Comparison of ENCODE assay signal across 8 cellular contexts in the genomic region with DNA sequence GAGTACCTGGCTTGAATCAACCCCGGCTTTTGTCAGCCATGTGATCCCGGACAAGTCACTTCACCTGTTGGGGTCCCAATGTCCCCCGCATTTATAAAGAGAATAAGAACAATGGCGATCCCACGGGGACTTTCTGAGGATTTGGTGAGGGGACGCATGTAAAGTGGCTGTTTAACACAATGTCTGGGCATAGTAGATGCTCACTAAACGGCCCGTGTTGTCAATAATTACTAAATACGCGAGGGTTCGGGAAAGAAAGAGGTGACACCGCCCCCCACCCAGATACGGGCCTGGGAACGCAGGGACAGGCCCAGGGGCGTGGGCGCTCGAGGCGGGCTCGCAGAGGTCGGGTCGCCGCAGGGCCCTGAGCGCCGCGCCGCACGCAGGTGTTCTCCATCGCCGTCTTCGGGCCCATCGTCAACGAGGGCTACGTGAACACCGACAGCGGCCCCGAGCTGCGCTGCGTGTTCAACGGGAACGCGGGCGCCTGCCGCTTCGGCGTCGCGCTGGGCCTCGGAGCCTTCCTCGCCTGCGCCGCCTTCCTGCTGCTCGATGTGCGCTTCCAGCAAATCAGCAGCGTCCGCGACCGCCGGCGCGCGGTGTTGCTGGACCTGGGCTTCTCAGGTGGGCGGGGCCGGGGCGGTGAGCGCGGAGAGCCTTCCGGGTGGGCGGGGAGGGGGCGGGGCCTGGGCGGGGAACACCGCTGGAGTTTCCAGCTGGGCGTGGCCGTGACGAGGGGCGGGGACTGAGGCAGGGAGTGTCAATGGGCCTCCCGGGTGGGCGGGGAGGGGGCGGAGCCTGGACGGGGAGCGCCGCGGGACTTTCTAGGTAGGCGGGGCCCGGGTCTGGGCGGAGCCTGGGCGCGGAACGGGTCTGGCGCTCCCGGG. TPM values are rescaled to one million over a fixed set of nuclear protein-coding genes. Genes with fewer than 3 reads are reported as not detected.
A peak's percentile ranks its signal among the peaks of the same experiment; 100 is the strongest.
DNase-seq lines count a peak whose midpoint lies in the region; ATAC-seq, FAIRE-seq and TF ChIP-seq lines count a peak whose summit lies in the region.

No MANE protein-coding gene starts in this region.

- H3K36me3 ChIP-seq in CD4-positive, CD25-positive, alpha-beta regulatory T cell (ENCODE audit: control insufficient read depth, insufficient read depth, low read length), result no peaks in the 10 kb centered on the region
- peaks cover 0 to 6% of the 10 kb centered on the region in 2 donors for H3K36me3 ChIP-seq in left lung

- H3K27me3 ChIP-seq in CD4-positive, CD25-positive, alpha-beta regulatory T cell (ENCODE audit: control insufficient read depth, insufficient read depth, low read length), result peaks cover 6% of the 10 kb centered on the region
- H3K27me3 ChIP-seq in left lung, result peaks cover 29 to 41% of the 10 kb centered on the region in 2 donors

- peaks cover 20% of the 10 kb centered on the region for H3K4me1 ChIP-seq in CD4-positive, CD25-positive, alpha-beta regulatory T cell (ENCODE audit: control insufficient read depth, insufficient read depth, low read length, poor library complexity, severe bottlenecking)
- peaks cover 17 to 37% of the 10 kb centered on the region in 2 donors for H3K4me1 ChIP-seq in left lung

- peak overlapping the region; percentile 26 to 90 (median 74) for H3K27ac Mint-ChIP-seq in CD4-positive, CD25-positive, alpha-beta regulatory T cell
- H3K27ac Mint-ChIP-seq in dendritic cell treated with granulocyte-macrophage colony-stimulating factor and Interleukin-4, amounts not matched to agents 40 ng/mL and 50 ng/mL, for 4 days, result peak overlapping the region; percentile 69

- no peaks in the 10 kb centered on the region for H3K9me3 ChIP-seq in CD4-positive, CD25-positive, alpha-beta regulatory T cell (ENCODE audit: control insufficient read depth in 2 of 2, low read length in 2 of 2)
- H3K9me3 ChIP-seq in left lung, result peaks cover 0 to 5% of the 10 kb centered on the region in 2 donors

- no peaks in the 10 kb centered on the region for H3K36me3 Mint-ChIP-seq in CD4-positive, CD25-positive, alpha-beta regulatory T cell
- H3K36me3 Mint-ChIP-seq in dendritic cell treated with granulocyte-macrophage colony-stimulating factor and Interleukin-4, amounts not matched to agents 40 ng/mL and 50 ng/mL, for 4 days (ENCODE audit: low read depth), result peaks cover 17% of the 10 kb centered on the region

- peaks cover 0 to 2% (median 0%) of the 10 kb centered on the region in 7 donors for H3K9me3 Mint-ChIP-seq in CD4-positive, CD25-positive, alpha-beta regulatory T cell
- no peaks in the 10 kb centered on the region for H3K9me3 Mint-ChIP-seq in dendritic cell treated with granulocyte-macrophage colony-stimulating factor and Interleukin-4, amounts not matched to agents 40 ng/mL and 50 ng/mL, for 4 days

- H3K27me3 Mint-ChIP-seq in CD4-positive, CD25-positive, alpha-beta regulatory T cell, result peaks cover 18% of the 10 kb centered on the region
- peaks cover 50% of the 10 kb centered on the region for H3K27me3 Mint-ChIP-seq in dendritic cell treated with granulocyte-macrophage colony-stimulating factor and Interleukin-4, amounts not matched to agents 40 ng/mL and 50 ng/mL, for 4 days

- DNase-seq in CD4-positive, CD25-positive, alpha-beta regulatory T cell, result peak; percentile 90 to 98 (median 92)
- DNase-seq in Jurkat, Clone E6-1 (ENCODE audit: low read depth, low spot score), result peak; percentile 78
- DNase-seq in activated CD4-positive, alpha-beta T cell treated with anti-CD3 and anti-CD28 coated beads, Interleukin-2, amount 50 U/mL, for 48 hours, result peak; percentile 96 to 97
- DNase-seq in left lung (peak; percentile 97 to 99), D721Med (ENCODE audit: insufficient read length, low spot score) (no peak)
- peak; percentile 98 for DNase-seq in stimulated activated CD4-positive, alpha-beta T cell treated with anti-CD3 and anti-CD28 coated beads, Interleukin-1b, Interleukin-23, amount 100 ng/mL, for 48 hours

- H3K27ac ChIP-seq in CD4-positive, CD25-positive, alpha-beta regulatory T cell (ENCODE audit: insufficient read depth, low read length, poor library complexity, severe bottlenecking), result peak overlapping the region; percentile 77
- peak overlapping the region in 1 of 2 donors; percentile 66 for H3K27ac ChIP-seq in left lung

- ATAC-seq in CD4-positive, CD25-positive, alpha-beta regulatory T cell (ENCODE audit: low read depth in 2 of 2), result peak; percentile 80 to 83
- ATAC-seq in GM21390 (IDR thresholded peaks at IDR 0.05; ENCODE audit: unreplicated experiment) (peak; percentile 42), left lung (peak; percentile 89)

- FAIRE-seq in D721Med (lab: Jason Lieb, UNC), result no peak

- peak overlapping the region; percentile 61 for H3K4me3 ChIP-seq in CD4-positive, CD25-positive, alpha-beta regulatory T cell (ENCODE audit: low read depth, low read length)
- peak overlapping the region; percentile 29 for H3K4me3 ChIP-seq in Jurkat, Clone E6-1 (ENCODE audit: low read length)
- peak overlapping the region; percentile 38 to 46 for H3K4me3 ChIP-seq in left lung

- H3K4me1 Mint-ChIP-seq in CD4-positive, CD25-positive, alpha-beta regulatory T cell, result peaks cover 0 to 29% (median 10%) of the 10 kb centered on the region in 4 donors
- peaks cover 17% of the 10 kb centered on the region for H3K4me1 Mint-ChIP-seq in dendritic cell treated with granulocyte-macrophage colony-stimulating factor and Interleukin-4, amounts not matched to agents 40 ng/mL and 50 ng/mL, for 4 days (ENCODE audit: low read depth)

- TF ChIP-seq CTCF in left lung (IDR thresholded peaks at IDR 0.05) (no peak), D721Med (IDR thresholded peaks at IDR 0.05; ENCODE audit: insufficient read depth, missing control alignments) (no peak)

- peak overlapping the region; percentile 80 to 91 (median 83) for H3K4me3 Mint-ChIP-seq in CD4-positive, CD25-positive, alpha-beta regulatory T cell
- H3K4me3 Mint-ChIP-seq in dendritic cell treated with granulocyte-macrophage colony-stimulating factor and Interleukin-4, amounts not matched to agents 40 ng/mL and 50 ng/mL, for 4 days, result peak overlapping the region; percentile 66

- intact Hi-C loops in dendritic cell treated with granulocyte-macrophage colony-stimulating factor and Interleukin-4, amounts not matched to agents 40 ng/mL and 50 ng/mL, for 4 days (cut with micrococcal nuclease), result no loop called here
- intact Hi-C loops in left lung (cut with DNase I), result no loop called here

RNA-seq across cellular contexts. Expression of gene SYNGR3, which starts 2.1 kb away (rescaled TPM):
- total RNA-seq in CD4-positive, CD25-positive, alpha-beta regulatory T cell, result 3.2 TPM
- 1 to 10 TPM in 2 of 4 donors, under 1 TPM in 1, not detected in 1; 0.82 to 1.8 (median 1.1) TPM for polyA plus RNA-seq in CD4-positive, CD25-positive, alpha-beta regulatory T cell
- 4.3 TPM for polyA plus RNA-seq in Jurkat, Clone E6-1 (2012; ENCODE audit: insufficient read depth, insufficient read length)
- under 1 TPM; 0.31 to 0.32 TPM for total RNA-seq in left lung

RNA-seq across cellular contexts. Expression of gene GFER, which starts 7.8 kb away (rescaled TPM):
- 18.4 TPM for total RNA-seq in CD4-positive, CD25-positive, alpha-beta regulatory T cell
- polyA plus RNA-seq in CD4-positive, CD25-positive, alpha-beta regulatory T cell, result 10 to 100 TPM; 30.5 to 45.5 (median 36.5) TPM
- polyA plus RNA-seq in Jurkat, Clone E6-1 (2012; ENCODE audit: insufficient read depth, insufficient read length), result 41.8 TPM
- 10 to 100 TPM; 25.8 to 26.1 TPM for total RNA-seq in left lung

RNA-seq across cellular contexts. Expression of gene NOXO1, which starts 10.6 kb away (rescaled TPM):
- 0.47 TPM for total RNA-seq in CD4-positive, CD25-positive, alpha-beta regulatory T cell
- under 1 TPM in 2 of 4 donors, not detected in 2; 0.16 to 0.35 TPM for polyA plus RNA-seq in CD4-positive, CD25-positive, alpha-beta regulatory T cell
- not detected for polyA plus RNA-seq in Jurkat, Clone E6-1 (2012; ENCODE audit: insufficient read depth, insufficient read length)
- total RNA-seq in left lung, result 1 to 10 TPM; 4.4 to 5.6 TPM

RNA-seq across cellular contexts. Expression of gene ZNF598, which starts 17.8 kb away (rescaled TPM):
- total RNA-seq in CD4-positive, CD25-positive, alpha-beta regulatory T cell, result 48.2 TPM
- polyA plus RNA-seq in CD4-positive, CD25-positive, alpha-beta regulatory T cell, result 1 to 10 TPM; 1.8 to 3.1 (median 2.9) TPM
- polyA plus RNA-seq in Jurkat, Clone E6-1 (2012; ENCODE audit: insufficient read depth, insufficient read length), result 44.6 TPM
- total RNA-seq in left lung, result 10 to 100 TPM; 31.5 to 45.9 TPM

RNA-seq across cellular contexts. Expression of gene TBL3, which starts 20.0 kb away (rescaled TPM):
- total RNA-seq in CD4-positive, CD25-positive, alpha-beta regulatory T cell, result 25.3 TPM
- polyA plus RNA-seq in CD4-positive, CD25-positive, alpha-beta regulatory T cell, result 10 to 100 TPM; 48.0 to 60.0 (median 53.9) TPM
- 52.9 TPM for polyA plus RNA-seq in Jurkat, Clone E6-1 (2012; ENCODE audit: insufficient read depth, insufficient read length)
- 10 to 100 TPM; 25.8 to 30.9 TPM for total RNA-seq in left lung
